In the genomic region with DNA sequence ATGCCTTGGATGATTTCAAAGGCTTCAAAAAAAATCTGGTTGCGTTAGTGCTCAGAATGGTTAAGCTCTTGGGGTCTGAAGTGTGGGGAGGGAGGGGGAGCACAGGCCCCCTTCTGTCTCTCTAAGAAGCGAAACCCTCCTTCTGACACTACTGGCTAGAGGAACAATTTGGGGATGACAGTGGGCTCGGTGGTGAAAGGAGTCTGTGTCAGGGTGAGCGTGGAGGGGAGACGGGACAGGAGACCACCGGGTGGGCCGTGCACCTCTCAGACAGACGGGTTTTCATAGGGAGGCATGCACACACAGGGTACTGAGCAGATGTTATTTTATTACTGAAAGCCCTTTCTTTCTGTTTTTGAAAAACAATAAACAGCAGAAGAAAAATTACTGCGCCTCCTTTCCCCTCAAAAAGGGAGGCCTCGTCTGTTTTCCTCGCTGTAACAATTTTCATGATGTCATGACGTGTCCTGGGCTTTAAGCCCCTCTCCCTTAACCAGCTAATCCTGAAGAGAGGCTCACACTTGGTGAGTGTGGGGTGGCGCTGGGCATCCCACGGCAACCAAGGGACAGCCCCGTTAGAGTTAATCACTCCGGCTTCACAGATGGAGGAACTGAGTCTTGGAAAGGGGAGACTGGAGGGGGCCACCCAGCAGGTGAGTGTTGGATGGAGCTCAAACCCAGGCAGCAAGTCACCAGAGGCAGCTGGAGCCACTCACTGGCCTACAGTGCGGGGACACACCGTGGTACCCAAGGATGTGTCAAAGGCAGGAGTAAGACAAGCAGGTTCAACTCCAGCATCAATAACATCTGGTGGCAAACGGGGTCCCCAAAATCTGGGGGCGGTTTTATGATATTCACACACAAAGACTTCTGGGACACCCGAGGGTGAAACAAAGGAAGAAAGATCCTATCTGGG, we compare ENCODE assay signal across 8 cellular contexts. TPM values are rescaled to one million over a fixed set of nuclear protein-coding genes. Genes with fewer than 3 reads are reported as not detected.
DNase-seq lines count a peak whose midpoint lies in the region; ATAC-seq and TF ChIP-seq lines count a peak whose summit lies in the region.

No MANE protein-coding gene starts in this region.

- H3K4me3 ChIP-seq in retinal pigment epithelial cell (ENCODE audit: low read length), result peak overlapping the region; percentile 30

- H3K4me3 Mint-ChIP-seq in activated CD4-positive, alpha-beta T cell treated with anti-CD3 and anti-CD28 coated beads for 36 hours, result peak overlapping the region; percentile 72

- CTCF ChIA-PET in activated CD4-positive, alpha-beta T cell treated with anti-CD3 and anti-CD28 coated beads for 36 hours (lab: Charles Lee), result interaction anchor here (0.6 to 0.7 kb wide), 2 partner anchors 15 to 48 kb away, joined by 3 read pairs; no protein-coding TSS in a partner anchor

- ATAC-seq in activated CD4-positive, alpha-beta T cell treated with anti-CD3 and anti-CD28 coated beads for 36 hours, result peak; percentile 6
- ATAC-seq in HG03097 (IDR thresholded peaks at IDR 0.05; ENCODE audit: low FRiP score, unreplicated experiment) (peak; percentile 23), foreskin keratinocyte (no peak), HG03095 (IDR thresholded peaks at IDR 0.05; ENCODE audit: unreplicated experiment) (no peak)

- peak overlapping the region; percentile 83 for H3K27ac ChIP-seq in caudate nucleus (ENCODE audit: low read depth, low read length)
- H3K27ac ChIP-seq in foreskin keratinocyte, result no peak overlapping the region

- TF ChIP-seq CTCF in retinal pigment epithelial cell (conservative IDR thresholded peaks at IDR 0.05; ENCODE audit: low read depth, low read length), result no peak
- TF ChIP-seq CTCF in foreskin keratinocyte (conservative IDR thresholded peaks at IDR 0.05), result no peak

- POLR2A ChIA-PET in activated CD4-positive, alpha-beta T cell treated with anti-CD3 and anti-CD28 coated beads for 36 hours (lab: Charles Lee), result no interaction called here

- H3K36me3 Mint-ChIP-seq in activated CD4-positive, alpha-beta T cell treated with anti-CD3 and anti-CD28 coated beads for 36 hours (ENCODE audit: low read depth), result peaks cover 19% of the 10 kb centered on the region

- intact Hi-C loops in activated CD4-positive, alpha-beta T cell treated with anti-CD3 and anti-CD28 coated beads for 36 hours (cut with DNase I, micrococcal nuclease), result loop anchor here in 1 of 2 experiments (2.0 kb wide), 1 partner anchor 47 kb away; no protein-coding TSS in a partner anchor

- H3K4me1 ChIP-seq in foreskin keratinocyte, result peaks cover 9% of the 10 kb centered on the region

- peaks cover 4% of the 10 kb centered on the region for H3K27me3 Mint-ChIP-seq in activated CD4-positive, alpha-beta T cell treated with anti-CD3 and anti-CD28 coated beads for 36 hours

- H3K27me3 ChIP-seq in foreskin keratinocyte, result no peaks in the 10 kb centered on the region

- H3K4me1 Mint-ChIP-seq in activated CD4-positive, alpha-beta T cell treated with anti-CD3 and anti-CD28 coated beads for 36 hours, result peaks cover 26% of the 10 kb centered on the region

- peak; percentile 19 for DNase-seq in activated CD4-positive, alpha-beta T cell treated with anti-CD3 and anti-CD28 coated beads for 36 hours
- no peak for DNase-seq in activated CD4-positive, alpha-beta T cell treated with anti-CD3 and anti-CD28 coated beads for 1 hour
- DNase-seq in caudate nucleus (lab: John Stamatoyannopoulos, UW) (no peak), retinal pigment epithelial cell (ENCODE audit: low read depth) (no peak), foreskin keratinocyte (no peak)
- no peak for DNase-seq in stimulated activated naive CD4-positive, alpha-beta T cell treated with Interleukin-2 at 50 U/mL for 16 hours (lab: John Stamatoyannopoulos, UW)

- H3K9me3 Mint-ChIP-seq in activated CD4-positive, alpha-beta T cell treated with anti-CD3 and anti-CD28 coated beads for 36 hours (ENCODE audit: low read depth), result no peaks in the 10 kb centered on the region

- H3K27ac Mint-ChIP-seq in activated CD4-positive, alpha-beta T cell treated with anti-CD3 and anti-CD28 coated beads for 36 hours, result peak overlapping the region; percentile 52

RNA-seq across cellular contexts. Expression of a gene that starts 53.4 kb away (rescaled TPM):
- 1 to 10 TPM; 4.4 to 5.6 TPM for total RNA-seq in activated CD4-positive, alpha-beta T cell treated with anti-CD3 and anti-CD28 coated beads for 36 hours
- total RNA-seq in foreskin keratinocyte, result 3.3 and 3.7 TPM in 2 replicates
- 0.74 and 0.91 TPM in 2 replicates for polyA plus RNA-seq in foreskin keratinocyte

Comparison
In these comparisons a context has a peak if more than half of its experiments do, and no peak if none do; other contexts are left out.
1. ATAC-seq: peak in activated CD4-positive, alpha-beta T cell treated with anti-CD3 and anti-CD28 coated beads for 36 hours (single experiment) and HG03097 (single experiment); none in foreskin keratinocyte (single experiment) and HG03095 (single experiment).